ENCODE assay signal across 10 cellular contexts in the genomic region with DNA sequence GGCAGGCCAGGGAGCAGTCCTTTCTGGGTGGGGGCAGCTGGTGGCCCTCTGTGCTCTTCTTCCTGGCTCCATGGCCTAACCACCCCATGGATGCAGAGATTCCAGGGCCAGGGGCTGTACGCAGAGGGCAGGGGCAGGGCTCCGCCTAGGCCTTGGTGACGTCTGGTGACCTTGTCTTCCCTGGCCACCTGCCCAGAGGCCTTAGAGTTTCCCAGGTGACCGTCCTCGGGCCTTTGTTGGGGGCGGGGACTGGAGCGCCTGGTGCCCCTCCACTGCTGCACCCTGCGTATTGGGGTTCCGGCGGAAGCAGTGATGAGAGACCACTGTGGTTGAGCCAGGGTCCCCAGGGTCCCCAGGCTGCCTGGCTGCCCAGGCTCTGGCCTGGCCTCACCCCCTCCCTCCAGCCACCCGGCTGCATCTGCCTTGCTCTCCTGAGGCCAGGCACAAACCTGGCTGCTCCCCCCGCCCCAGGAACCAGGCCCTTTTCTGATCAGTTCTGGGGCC. TPM values are rescaled to one million over a fixed set of nuclear protein-coding genes. Genes with fewer than 3 reads are reported as not detected.
DNase-seq lines count a peak whose midpoint lies in the region; ATAC-seq and TF ChIP-seq lines count a peak whose summit lies in the region.
"Had no signal": no experiment of that assay in that cellular context is flagged by ENCODE, and none has a peak within 500 bp of the region (broad histone marks: within the 10 kb centered on the region; RNA-seq: fewer than 3 reads in every experiment).

No MANE protein-coding gene starts in this region.

- H3K4me3 Mint-ChIP-seq in memory B cell: peak overlapping the region; percentile 65
- H3K4me3 Mint-ChIP-seq: neural progenitor cell had no signal

- H3K9me3 Mint-ChIP-seq in memory B cell: no peaks in the 10 kb centered on the region
- H3K9me3 Mint-ChIP-seq: neural progenitor cell had no signal

- H3K27me3 Mint-ChIP-seq in memory B cell: no peaks in the 10 kb centered on the region

- peak; percentile 38 for DNase-seq in NCI-H510A (lab: John Stamatoyannopoulos, UW)
- DNase-seq in coronary artery (ENCODE audit: low spot score): no peak
- DNase-seq in memory B cell (ENCODE audit: low spot score in 2 of 2): no peak
- no peak for DNase-seq in OCI-M2 (lab: John Stamatoyannopoulos, UW; ENCODE audit: unreplicated experiment)
- no peak for DNase-seq in inferior parietal cortex (ENCODE audit: extremely low spot score)
- DNase-seq: NCI-H2171, T-helper 9 cell had no signal

- peak overlapping the region; percentile 45 for H3K4me3 ChIP-seq in coronary artery
- H3K4me3 ChIP-seq: neural progenitor cell had no signal

- TF ChIP-seq CTCF in coronary artery (IDR thresholded peaks at IDR 0.05): no peak

- peaks cover 13% of the 10 kb centered on the region for H3K36me3 Mint-ChIP-seq in memory B cell

- H3K4me1 Mint-ChIP-seq in memory B cell: peaks cover 10% of the 10 kb centered on the region

- peak overlapping the region; percentile 70 for H3K27ac Mint-ChIP-seq in memory B cell

- peak overlapping the region in 1 of 2 donors; percentile 65 for H3K27ac ChIP-seq in coronary artery
- H3K27ac ChIP-seq in temporal lobe (ENCODE audit: low read depth, low read length): peak overlapping the region; percentile 56
- H3K27ac ChIP-seq: neural progenitor cell had no signal

- ATAC-seq in memory B cell (ENCODE audit: low read depth): peak; percentile 28
- ATAC-seq in GM18861 (IDR thresholded peaks at IDR 0.05; ENCODE audit: unreplicated experiment): no peak

RNA-seq across cellular contexts. Expression of gene PWWP2B, which starts 10.3 kb away (rescaled TPM):
- 5.7 TPM for total RNA-seq in temporal lobe
